In genomic region chr22:32780726-32781310, GRCh38 we compare ENCODE assay signal across 15 cellular contexts. TPM values are rescaled to one million over a fixed set of nuclear protein-coding genes. Genes with fewer than 3 reads are reported as not detected.
"Had no signal": no experiment of that assay in that cellular context is flagged by ENCODE, and none has a peak within 500 bp of the region (broad histone marks: within the 10 kb centered on the region; RNA-seq: fewer than 3 reads in every experiment).

No MANE protein-coding gene starts in this region.

- ATAC-seq: psoas muscle had no signal

- H3K4me3 ChIP-seq: esophagus squamous epithelium, lower lobe of right lung, psoas muscle, sigmoid colon, spleen had no signal

- DNase-seq: activated B cell treated with CpG ODN at 0.5 μM for 24 hours; activated CD4-positive, alpha-beta T cell treated with anti-CD3 and anti-CD28 coated beads for 48 hours; activated gamma-delta T cell treated with Interleukin-2 at 50 U/mL for 16 hours; activated naive CD8-positive, alpha-beta T cell treated with anti-CD3 and anti-CD28 coated beads for 36 hours; cortex of kidney; effector CD4-positive, alpha-beta T cell; esophagus squamous epithelium; lower lobe of right lung; midbrain; psoas muscle; sigmoid colon; spleen had no signal

- H3K27ac Mint-ChIP-seq: activated B cell treated with CpG ODN at 0.5 μM for 24 hours; activated naive CD8-positive, alpha-beta T cell treated with anti-CD3 and anti-CD28 coated beads for 36 hours; stimulated activated naive CD8-positive, alpha-beta T cell treated with anti-CD3 and anti-CD28 coated beads, Interleukin-15, Interleukin-2, amounts not matched to agents 100 ng/mL and 50 ng/mL, for 24 hours had no signal

- H3K27ac ChIP-seq: lower lobe of right lung, psoas muscle, spleen had no signal

- H3K4me1 Mint-ChIP-seq: activated B cell treated with CpG ODN at 0.5 μM for 24 hours; activated naive CD8-positive, alpha-beta T cell treated with anti-CD3 and anti-CD28 coated beads for 36 hours; central memory CD8-positive, alpha-beta T cell had no signal

- H3K4me1 ChIP-seq: psoas muscle had no signal

- H3K27me3 ChIP-seq: esophagus squamous epithelium, sigmoid colon had no signal

- H3K9me3 Mint-ChIP-seq: activated B cell treated with CpG ODN at 0.5 μM for 24 hours; activated naive CD8-positive, alpha-beta T cell treated with anti-CD3 and anti-CD28 coated beads for 36 hours; brain; central memory CD8-positive, alpha-beta T cell; stimulated activated naive CD8-positive, alpha-beta T cell treated with anti-CD3 and anti-CD28 coated beads, Interleukin-15, Interleukin-2, amounts not matched to agents 100 ng/mL and 50 ng/mL, for 24 hours had no signal

- H3K36me3 Mint-ChIP-seq: activated naive CD8-positive, alpha-beta T cell treated with anti-CD3 and anti-CD28 coated beads for 36 hours; brain had no signal

- H3K36me3 ChIP-seq: esophagus squamous epithelium, lower lobe of right lung, sigmoid colon, spleen had no signal

- H3K27me3 Mint-ChIP-seq: activated naive CD8-positive, alpha-beta T cell treated with anti-CD3 and anti-CD28 coated beads for 36 hours; stimulated activated naive CD8-positive, alpha-beta T cell treated with anti-CD3 and anti-CD28 coated beads, Interleukin-15, Interleukin-2, amounts not matched to agents 100 ng/mL and 50 ng/mL, for 24 hours had no signal

- H3K9me3 ChIP-seq: esophagus squamous epithelium, lower lobe of right lung, psoas muscle, sigmoid colon, spleen had no signal

- H3K4me3 Mint-ChIP-seq: activated B cell treated with CpG ODN at 0.5 μM for 24 hours; activated naive CD8-positive, alpha-beta T cell treated with anti-CD3 and anti-CD28 coated beads for 36 hours; brain; central memory CD8-positive, alpha-beta T cell; stimulated activated naive CD8-positive, alpha-beta T cell treated with anti-CD3 and anti-CD28 coated beads, Interleukin-15, Interleukin-2, amounts not matched to agents 100 ng/mL and 50 ng/mL, for 24 hours had no signal

RNA-seq across cellular contexts. Expression of gene TIMP3, which starts 20.7 kb away (rescaled TPM):
- total RNA-seq: activated B cell treated with CpG ODN at 0.5 μM for 24 hours had no signal
